In genomic region chr5:136027316-136027715, GRCh38 we compare ENCODE assay signal across 16 cellular contexts. TPM values are rescaled to one million over a fixed set of nuclear protein-coding genes. Genes with fewer than 3 reads are reported as not detected.
A peak's percentile ranks its signal among the peaks of the same experiment; 100 is the strongest.
DNase-seq lines count a peak whose midpoint lies in the region; TF ChIP-seq lines count a peak whose summit lies in the region.
"Had no signal": no experiment of that assay in that cellular context is flagged by ENCODE, and none has a peak within 500 bp of the region (broad histone marks: within the 10 kb centered on the region; RNA-seq: fewer than 3 reads in every experiment).

No MANE protein-coding gene starts in this region.

- TF ChIP-seq CTCF in endothelial cell (IDR thresholded peaks at IDR 0.05; ENCODE audit: unreplicated experiment) (no peak), nephron (IDR thresholded peaks at IDR 0.05; ENCODE audit: unreplicated experiment in 3 of 3) (no peak), type B pancreatic cell (conservative IDR thresholded peaks at IDR 0.05) (no peak)

- DNase-seq in activated CD4-positive, alpha-beta memory T cell treated with anti-CD3 and anti-CD28 coated beads for 36 hours, result peak; percentile 2
- DNase-seq in activated CD4-positive, alpha-beta memory T cell treated with anti-CD3 and anti-CD28 coated beads, Interleukin-2, amount 10 ng/mL, durations not matched to agents 7 days and 5 days, result no peak
- DNase-seq in endothelial cell (ENCODE audit: low spot score) (no peak), type B pancreatic cell (ENCODE audit: extremely low spot score, unreplicated experiment) (no peak), amygdala (lab: John Stamatoyannopoulos, UW) (no peak), DMS53 treated with DMSO at 0.1 percent for 48 hours (lab: John Stamatoyannopoulos, UW; ENCODE audit: unreplicated experiment) (no peak)
- DNase-seq in activated CD4-positive, alpha-beta T cell treated with anti-CD3 and anti-CD28 coated beads for 4 hours, result no peak
- DNase-seq: DMS153, Karpas-422, NCI-H1092 treated with DMSO at 0.1 percent for 48 hours, NCI-H1436, NCI-H187, NCI-H2081 treated with DMSO at 0.1 percent for 48 hours, NCI-H774, SJCRH30 had no signal

- no peaks in the 10 kb centered on the region for H3K36me3 Mint-ChIP-seq in activated CD4-positive, alpha-beta memory T cell treated with anti-CD3 and anti-CD28 coated beads for 36 hours
- no peaks in the 10 kb centered on the region for H3K36me3 Mint-ChIP-seq in activated CD4-positive, alpha-beta memory T cell treated with anti-CD3 and anti-CD28 coated beads, Interleukin-2, amount 10 ng/mL, durations not matched to agents 7 days and 5 days (ENCODE audit: low read depth)
- no peaks in the 10 kb centered on the region for H3K36me3 Mint-ChIP-seq in endothelial cell (ENCODE audit: low read depth, unreplicated experiment)
- peaks cover 4% of the 10 kb centered on the region for H3K36me3 Mint-ChIP-seq in nephron (ENCODE audit: low read depth)
- H3K36me3 Mint-ChIP-seq in type B pancreatic cell, result no peaks in the 10 kb centered on the region

- H3K9me3 Mint-ChIP-seq in activated CD4-positive, alpha-beta memory T cell treated with anti-CD3 and anti-CD28 coated beads for 36 hours, result no peaks in the 10 kb centered on the region
- H3K9me3 Mint-ChIP-seq in activated CD4-positive, alpha-beta memory T cell treated with anti-CD3 and anti-CD28 coated beads, Interleukin-2, amount 10 ng/mL, durations not matched to agents 7 days and 5 days, result no peaks in the 10 kb centered on the region
- no peaks in the 10 kb centered on the region for H3K9me3 Mint-ChIP-seq in endothelial cell (ENCODE audit: unreplicated experiment)
- no peaks in the 10 kb centered on the region for H3K9me3 Mint-ChIP-seq in nephron
- peaks cover 4% of the 10 kb centered on the region for H3K9me3 Mint-ChIP-seq in type B pancreatic cell

- no peak overlapping the region for H3K4me3 Mint-ChIP-seq in activated CD4-positive, alpha-beta memory T cell treated with anti-CD3 and anti-CD28 coated beads for 36 hours
- no peak overlapping the region for H3K4me3 Mint-ChIP-seq in activated CD4-positive, alpha-beta memory T cell treated with anti-CD3 and anti-CD28 coated beads, Interleukin-2, amount 10 ng/mL, durations not matched to agents 7 days and 5 days
- H3K4me3 Mint-ChIP-seq in endothelial cell (ENCODE audit: unreplicated experiment) (peak overlapping the region; percentile 9), nephron (peak overlapping the region in 2 of 3 experiments; percentile 12 to 19), type B pancreatic cell (no peak overlapping the region)

- intact Hi-C loops in activated CD4-positive, alpha-beta memory T cell treated with anti-CD3 and anti-CD28 coated beads for 36 hours (cut with micrococcal nuclease), result no loop called here

- peaks cover 20% of the 10 kb centered on the region for H3K27me3 Mint-ChIP-seq in activated CD4-positive, alpha-beta memory T cell treated with anti-CD3 and anti-CD28 coated beads for 36 hours
- H3K27me3 Mint-ChIP-seq in activated CD4-positive, alpha-beta memory T cell treated with anti-CD3 and anti-CD28 coated beads, Interleukin-2, amount 10 ng/mL, durations not matched to agents 7 days and 5 days, result peaks cover 21% of the 10 kb centered on the region
- peaks cover 12% of the 10 kb centered on the region for H3K27me3 Mint-ChIP-seq in endothelial cell (ENCODE audit: unreplicated experiment)
- peaks cover 37% of the 10 kb centered on the region for H3K27me3 Mint-ChIP-seq in nephron (ENCODE audit: low read depth)
- peaks cover 80% of the 10 kb centered on the region for H3K27me3 Mint-ChIP-seq in type B pancreatic cell

- CTCF ChIA-PET in activated CD4-positive, alpha-beta memory T cell treated with anti-CD3 and anti-CD28 coated beads for 36 hours (lab: Charles Lee), result interaction anchor here (0.6 kb wide), 1 partner anchor 22 kb away, joined by 3 read pairs; no protein-coding TSS in a partner anchor
- CTCF ChIA-PET in activated CD4-positive, alpha-beta memory T cell treated with anti-CD3 and anti-CD28 coated beads, Interleukin-2, amount 10 ng/mL, durations not matched to agents 7 days and 5 days (lab: Charles Lee), result no interaction called here

- POLR2A ChIA-PET in activated CD4-positive, alpha-beta memory T cell treated with anti-CD3 and anti-CD28 coated beads for 36 hours (lab: Charles Lee), result interaction anchor here (1.2 kb wide), 1 partner anchor 10 kb away, joined by 3 read pairs; no protein-coding TSS in a partner anchor
- POLR2A ChIA-PET in activated CD4-positive, alpha-beta memory T cell treated with anti-CD3 and anti-CD28 coated beads, Interleukin-2, amount 10 ng/mL, durations not matched to agents 7 days and 5 days (lab: Charles Lee), result no interaction called here

- no peaks in the 10 kb centered on the region for H3K4me1 Mint-ChIP-seq in activated CD4-positive, alpha-beta memory T cell treated with anti-CD3 and anti-CD28 coated beads for 36 hours (ENCODE audit: low read depth)
- peaks cover 1% of the 10 kb centered on the region for H3K4me1 Mint-ChIP-seq in activated CD4-positive, alpha-beta memory T cell treated with anti-CD3 and anti-CD28 coated beads, Interleukin-2, amount 10 ng/mL, durations not matched to agents 7 days and 5 days
- peaks cover 12% of the 10 kb centered on the region for H3K4me1 Mint-ChIP-seq in endothelial cell (ENCODE audit: unreplicated experiment)
- H3K4me1 Mint-ChIP-seq in nephron, result peaks cover 64% of the 10 kb centered on the region
- peaks cover 41% of the 10 kb centered on the region for H3K4me1 Mint-ChIP-seq in type B pancreatic cell (ENCODE audit: unreplicated experiment)

- H3K27ac Mint-ChIP-seq in activated CD4-positive, alpha-beta memory T cell treated with anti-CD3 and anti-CD28 coated beads for 36 hours, result no peak overlapping the region
- no peak overlapping the region for H3K27ac Mint-ChIP-seq in activated CD4-positive, alpha-beta memory T cell treated with anti-CD3 and anti-CD28 coated beads, Interleukin-2, amount 10 ng/mL, durations not matched to agents 7 days and 5 days
- H3K27ac Mint-ChIP-seq in endothelial cell (ENCODE audit: unreplicated experiment) (no peak overlapping the region), nephron (peak overlapping the region; percentile 10 to 95 (median 26)), type B pancreatic cell (peak overlapping the region; percentile 7)

RNA-seq across cellular contexts. Expression of gene TGFBI, which starts 1.5 kb away (rescaled TPM):
- under 1 TPM; 0.58 to 0.97 TPM for total RNA-seq in activated CD4-positive, alpha-beta memory T cell treated with anti-CD3 and anti-CD28 coated beads for 36 hours
- total RNA-seq in activated CD4-positive, alpha-beta memory T cell treated with anti-CD3 and anti-CD28 coated beads, Interleukin-2, amount 10 ng/mL, durations not matched to agents 7 days and 5 days, result not detected
- total RNA-seq in endothelial cell (ENCODE audit: unreplicated experiment) (27.9 TPM), type B pancreatic cell (ENCODE audit: low replicate concordance) (71.4 and 302 TPM in 2 replicates)

Comparison
In these comparisons a context has a peak if more than half of its experiments do, and no peak if none do; other contexts are left out.
1. H3K27ac Mint-ChIP-seq: peak in nephron (3 of 3) and type B pancreatic cell (single experiment); none in activated CD4-positive, alpha-beta memory T cell treated with anti-CD3 and anti-CD28 coated beads for 36 hours (single experiment), activated CD4-positive, alpha-beta memory T cell treated with anti-CD3 and anti-CD28 coated beads, Interleukin-2, amount 10 ng/mL, durations not matched to agents 7 days and 5 days (single experiment) and endothelial cell (single experiment).
2. H3K4me3 Mint-ChIP-seq: peak in endothelial cell (single experiment) and nephron (2 of 3); none in activated CD4-positive, alpha-beta memory T cell treated with anti-CD3 and anti-CD28 coated beads for 36 hours (single experiment), activated CD4-positive, alpha-beta memory T cell treated with anti-CD3 and anti-CD28 coated beads, Interleukin-2, amount 10 ng/mL, durations not matched to agents 7 days and 5 days (single experiment) and type B pancreatic cell (single experiment).
3. RNA of gene TGFBI, which starts 1.5 kb away (total RNA-seq): 71.4 to 302 TPM in type B pancreatic cell and 27.9 TPM in endothelial cell (single experiment); 0.58 to 0.97 TPM in activated CD4-positive, alpha-beta memory T cell treated with anti-CD3 and anti-CD28 coated beads for 36 hours and not detected in activated CD4-positive, alpha-beta memory T cell treated with anti-CD3 and anti-CD28 coated beads, Interleukin-2, amount 10 ng/mL, durations not matched to agents 7 days and 5 days; every median in the first group is over 10 times any median in the second.